Comparison of ENCODE assay signal across 21 cellular contexts in the genomic region with DNA sequence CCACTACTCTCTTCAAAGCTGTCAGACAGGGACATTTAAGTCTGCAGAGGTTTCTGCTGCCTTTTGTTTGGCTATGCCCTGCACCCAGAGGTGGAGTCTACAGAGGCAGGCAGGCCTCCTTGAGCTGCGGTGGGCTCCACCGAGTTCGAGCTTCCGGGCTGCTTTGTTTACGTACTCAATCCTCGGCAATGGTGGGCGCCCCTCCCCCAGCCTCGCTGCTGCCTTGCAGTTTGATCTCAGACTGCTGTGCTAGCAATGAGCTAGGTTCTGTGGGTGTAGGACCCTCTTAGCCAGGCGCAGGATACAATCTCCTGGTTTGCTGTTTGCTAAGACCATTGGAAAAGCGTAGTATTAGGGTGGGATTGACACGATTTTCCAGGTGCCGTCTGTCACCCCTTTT. TPM values are rescaled to one million over a fixed set of nuclear protein-coding genes. Genes with fewer than 3 reads are reported as not detected.
"Had no signal": no experiment of that assay in that cellular context is flagged by ENCODE, and none has a peak within 500 bp of the region (broad histone marks: within the 10 kb centered on the region; RNA-seq: fewer than 3 reads in every experiment).

No MANE protein-coding gene starts in this region.

RNA-seq across cellular contexts. Expression of a gene that starts 9.1 kb away (rescaled TPM):
- total RNA-seq: activated B cell treated with CpG ODN at 0.5 μM for 24 hours; activated CD4-positive, alpha-beta memory T cell treated with anti-CD3 and anti-CD28 coated beads for 36 hours; activated CD4-positive, alpha-beta T cell treated with anti-CD3 and anti-CD28 coated beads, Interleukin-2, amount 10 ng/mL, durations not matched to agents 24 days and 14 days; activated CD8-positive, alpha-beta memory T cell treated with anti-CD3 and anti-CD28 coated beads for 36 hours; activated CD8-positive, alpha-beta T cell treated with anti-CD3 and anti-CD28 coated beads for 36 hours; activated naive CD4-positive, alpha-beta T cell treated with anti-CD3 and anti-CD28 coated beads for 36 hours; activated naive CD4-positive, alpha-beta T cell treated with anti-CD3 and anti-CD28 coated beads, Interleukin-2, amount 50 U/mL, for 72 hours; activated naive CD8-positive, alpha-beta T cell treated with anti-CD3 and anti-CD28 coated beads for 36 hours; activated T-cell treated with anti-CD3 and anti-CD28 coated beads, Interleukin-2, amount 50 U/mL, for 4 hours; activated T-cell treated with anti-CD3 and anti-CD28 coated beads, Interleukin-2, amount 50 U/mL, for 72 hours; activated T-helper 1 cell treated with anti-CD3 and anti-CD28 coated beads, Interleukin-12 subunit alpha, Interleukin-12 subunit beta, Interleukin-2, Interleukin-4 antibody, amounts not matched to agents 30 ng/mL and 10 ng/mL and 1 ng/mL, durations not matched to agents 14 hours and 24 hours and 36 hours; activated T-helper 17 cell treated with anti-CD3 and anti-CD28 coated beads, Interleukin-2, amount 50 U/mL, for 72 hours; adrenal gland; aorta; astrocyte; body of pancreas; breast epithelium; cardiac septum; T-helper 1 cell treated with Interleukin-12 subunit alpha and Interleukin-12 subunit beta and Interleukin-4 antibody, amounts not matched to agents 30 ng/mL and 1 ng/mL, for 36 hours; T-helper 17 cell; T-helper 2 cell treated with Interferon-gamma antibody and Interleukin-4, amounts not matched to agents 100 ng/mL and 5 ng/mL, for 36 hours had no signal
- polyA plus RNA-seq: adrenal gland, aorta had no signal
